8 cellular contexts compared by ENCODE assay signal in the genomic region with DNA sequence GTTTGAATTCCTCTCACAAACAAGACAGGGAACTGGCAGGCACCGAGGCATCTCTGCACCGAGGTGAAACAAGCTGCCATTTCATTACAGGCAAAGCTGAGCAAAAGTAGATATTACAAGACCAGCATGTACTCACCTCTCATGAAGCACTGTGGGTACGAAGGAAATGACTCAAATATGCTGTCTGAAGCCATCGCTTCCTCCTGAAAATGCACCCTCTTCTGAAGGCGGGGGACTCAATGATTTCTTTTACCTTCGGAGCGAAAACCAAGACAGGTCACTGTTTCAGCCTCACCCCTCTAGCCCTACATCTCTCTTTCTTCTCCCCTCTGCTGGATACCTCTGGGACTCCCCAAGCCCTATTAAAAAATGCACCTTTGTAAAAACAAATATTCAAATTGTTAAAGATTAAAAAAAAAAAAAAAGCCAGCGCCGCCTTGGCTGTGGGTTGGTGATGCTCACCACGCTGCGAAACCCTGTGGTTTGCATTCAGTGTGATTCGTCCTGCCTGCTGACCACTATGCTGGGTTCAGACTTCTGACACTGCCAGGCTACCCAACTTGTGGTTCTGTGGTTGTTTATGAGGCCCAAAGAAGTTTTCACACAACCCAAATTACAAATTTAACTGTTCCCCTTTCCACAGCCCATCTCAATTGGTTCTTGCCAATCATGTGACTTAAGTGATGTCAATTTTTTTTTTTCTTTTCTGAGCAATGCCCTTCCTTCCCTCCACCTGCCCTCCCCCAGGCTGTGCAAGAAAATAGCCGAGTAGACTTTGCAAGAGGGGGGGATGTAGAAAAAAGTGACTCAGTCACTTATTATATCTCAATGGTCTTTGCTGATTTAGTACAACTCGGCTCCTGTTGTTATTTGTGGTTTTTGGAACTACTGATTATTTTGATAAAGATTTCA. TPM values are rescaled to one million over a fixed set of nuclear protein-coding genes. Genes with fewer than 3 reads are reported as not detected.
A peak's percentile ranks its signal among the peaks of the same experiment; 100 is the strongest.
DNase-seq lines count a peak whose midpoint lies in the region; ATAC-seq, FAIRE-seq and TF ChIP-seq lines count a peak whose summit lies in the region.

A gene (minus strand): TSS at position 597 of the 912 bp plus-strand sequence.

- H3K36me3 ChIP-seq in smooth muscle cell (ENCODE audit: low read depth) = no peaks in the 10 kb centered on the region

- peak within 1 kb of the TSS; percentile 98 for H3K27ac Mint-ChIP-seq in activated T-helper 17 cell treated with anti-CD3 and anti-CD28 coated beads, Interleukin-2, amount 50 U/mL, for 72 hours

- peak within 1 kb of the TSS; percentile 93 for H3K9ac ChIP-seq in smooth muscle cell (ENCODE audit: low read depth)

- 36% methylated on average over 14 of the region's 14 CpGs for WGBS in smooth muscle cell (ENCODE audit: low lambda C conversion rate)

- no peaks in the 10 kb centered on the region for H3K9me3 Mint-ChIP-seq in activated T-helper 17 cell treated with anti-CD3 and anti-CD28 coated beads, Interleukin-2, amount 50 U/mL, for 72 hours

- no peaks in the 10 kb centered on the region for H3K27me3 ChIP-seq in smooth muscle cell (ENCODE audit: low read depth)

- peaks cover 57% of the 10 kb centered on the region for H3K36me3 Mint-ChIP-seq in activated T-helper 17 cell treated with anti-CD3 and anti-CD28 coated beads, Interleukin-2, amount 50 U/mL, for 72 hours (ENCODE audit: low read depth)

- peak within 1 kb of the TSS; percentile 95 for H3K4me3 Mint-ChIP-seq in activated T-helper 17 cell treated with anti-CD3 and anti-CD28 coated beads, Interleukin-2, amount 50 U/mL, for 72 hours

- ATAC-seq in GM18867 (IDR thresholded peaks at IDR 0.05; ENCODE audit: unreplicated experiment) = peak; percentile 59
- ATAC-seq in HG03039 (IDR thresholded peaks at IDR 0.05; ENCODE audit: unreplicated experiment) = peak; percentile 40
- peak; percentile 63 for ATAC-seq in activated T-helper 17 cell treated with anti-CD3 and anti-CD28 coated beads, Interleukin-2, amount 50 U/mL, for 72 hours (replicated peaks)

- H3K4me2 ChIP-seq in smooth muscle cell = peak within 1 kb of the TSS; percentile 90

- no peak within 1 kb of the TSS for H2AFZ ChIP-seq in smooth muscle cell (ENCODE audit: low read depth)

- peak within 1 kb of the TSS; percentile 99 for H3K27ac ChIP-seq in smooth muscle cell (ENCODE audit: low read depth)

- no peaks in the 10 kb centered on the region for H3K9me3 ChIP-seq in smooth muscle cell (replicated peaks; ENCODE audit: low read depth)

- TF ChIP-seq CTCF in smooth muscle cell (IDR thresholded peaks at IDR 0.05; ENCODE audit: borderline replicate concordance, insufficient read depth, poor library complexity, severe bottlenecking) = no peak

- H3F3A ChIP-seq in smooth muscle cell (ENCODE audit: low read depth) = peaks cover 18% of the 10 kb centered on the region

- DNase-seq in RCC 7860 (ENCODE audit: low spot score) = peak; percentile 97
- no peak for DNase-seq in glomerular endothelial cell (ENCODE audit: extremely low read depth, low read depth, low spot score)
- DNase-seq in smooth muscle cell (lab: John Stamatoyannopoulos, UW; ENCODE audit: unreplicated experiment) = no peak
- DNase-seq in NCI-H146 (lab: John Stamatoyannopoulos, UW) = no peak
- DNase-seq in NCI-H128 (lab: John Stamatoyannopoulos, UW; ENCODE audit: unreplicated experiment) = no peak

- H3K4me3 ChIP-seq in smooth muscle cell = peak within 1 kb of the TSS; percentile 45

- peak; percentile 94 for FAIRE-seq in RCC 7860 (lab: Jason Lieb, UNC)

- H3K79me2 ChIP-seq in smooth muscle cell (ENCODE audit: low read depth) = peaks cover 28% of the 10 kb centered on the region

- H3K27me3 Mint-ChIP-seq in activated T-helper 17 cell treated with anti-CD3 and anti-CD28 coated beads, Interleukin-2, amount 50 U/mL, for 72 hours = no peaks in the 10 kb centered on the region

- H3K4me1 Mint-ChIP-seq in activated T-helper 17 cell treated with anti-CD3 and anti-CD28 coated beads, Interleukin-2, amount 50 U/mL, for 72 hours = peaks cover 55% of the 10 kb centered on the region

- H4K20me1 ChIP-seq in smooth muscle cell (ENCODE audit: low read depth) = no peaks in the 10 kb centered on the region

- H3K4me1 ChIP-seq in smooth muscle cell (ENCODE audit: low read depth) = peaks cover 16% of the 10 kb centered on the region

RNA-seq across cellular contexts. Expression of the gene that starts here (rescaled TPM):
- total RNA-seq in activated T-helper 17 cell treated with anti-CD3 and anti-CD28 coated beads, Interleukin-2, amount 50 U/mL, for 72 hours = 100 to 1,000 TPM; 112 to 136 TPM
- total RNA-seq in glomerular endothelial cell (9.6 and 11.6 TPM in 2 replicates), smooth muscle cell (55.6 and 97.6 TPM in 2 replicates)
- polyA plus RNA-seq in smooth muscle cell = 33.4 and 35.1 TPM in 2 replicates
